Comparison of ENCODE assay signal across 1 cellular context in genomic region chr2:188949046-188949818, GRCh38.
TF ChIP-seq lines count a peak whose summit lies in the region.

No MANE protein-coding gene starts in this region.

TF ChIP-seq in WTC11, 78 proteins besides CTCF, POLR2A, EP300 and RAD21 (continued from another document):
- TF ChIP-seq ZNF671 (CRISPR knock-in tag; IDR thresholded peaks at IDR 0.05) (no peak), ZSCAN18 (CRISPR knock-in tag; IDR thresholded peaks at IDR 0.05) (no peak), FOXK1 (CRISPR knock-in tag; IDR thresholded peaks at IDR 0.05) (no peak)
